ENCODE assay signal across 27 cellular contexts in the genomic region with DNA sequence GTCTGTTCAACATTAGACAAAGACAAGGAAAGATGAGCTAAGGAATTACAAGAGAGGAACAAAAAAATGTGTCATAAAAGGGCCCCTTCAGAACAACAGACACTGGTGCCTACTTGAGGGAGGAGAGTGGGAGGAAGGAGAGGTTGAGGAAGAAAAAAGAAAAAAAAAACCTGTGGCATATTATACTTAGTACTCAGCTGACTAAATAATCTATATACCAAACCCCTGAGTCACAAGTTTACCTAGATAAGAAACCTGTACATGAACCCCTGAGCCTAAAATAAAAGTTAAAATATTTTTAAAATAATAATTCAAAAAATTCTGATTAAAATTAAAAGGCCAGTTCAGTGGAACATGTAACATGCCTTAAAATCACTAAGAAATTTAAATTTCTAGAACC.
DNase-seq lines count a peak whose midpoint lies in the region; ATAC-seq and TF ChIP-seq lines count a peak whose summit lies in the region.
"Had no signal": no experiment of that assay in that cellular context is flagged by ENCODE, and none has a peak within 500 bp of the region (broad histone marks: within the 10 kb centered on the region; RNA-seq: fewer than 3 reads in every experiment).

No MANE protein-coding gene starts in this region.

- peak; percentile 63; the same call in 1 of the 3 replicates for ATAC-seq in RWPE2 (ENCODE audit: low read depth)
- no peak for ATAC-seq in left lung
- no peak for ATAC-seq in GM21423 (IDR thresholded peaks at IDR 0.05; ENCODE audit: unreplicated experiment)
- ATAC-seq: left lobe of liver, WTC11 had no signal

- no peaks in the 10 kb centered on the region for H3K79me2 ChIP-seq in smooth muscle cell (ENCODE audit: low read depth)

- H3K9me3 Mint-ChIP-seq in activated naive CD4-positive, alpha-beta T cell treated with anti-CD3 and anti-CD28 coated beads, Interleukin-2, amount 50 U/mL, for 24 hours: no peaks in the 10 kb centered on the region
- no peaks in the 10 kb centered on the region for H3K9me3 Mint-ChIP-seq in endodermal cell
- H3K9me3 Mint-ChIP-seq: activated CD4-positive, alpha-beta T cell treated with anti-CD3 and anti-CD28 coated beads, Interleukin-2, amount 10 ng/mL, durations not matched to agents 24 days and 14 days; neural progenitor cell; WTC11 had no signal

- DNase-seq in activated naive CD4-positive, alpha-beta T cell treated with Interleukin-2 at 50 U/mL for 16 hours: no peak
- no peak for DNase-seq in RWPE2 (ENCODE audit: low spot score)
- DNase-seq in endodermal cell: no peak
- no peak for DNase-seq in smooth muscle cell (lab: John Stamatoyannopoulos, UW; ENCODE audit: unreplicated experiment)
- DNase-seq in NCI-H2029 (lab: John Stamatoyannopoulos, UW): no peak
- DNase-seq in left lung: no peak
- DNase-seq: activated CD4-positive, alpha-beta T cell treated with anti-CD3 and anti-CD28 coated beads, Interleukin-2, amount 10 ng/mL, durations not matched to agents 24 days and 14 days; activated CD8-positive, alpha-beta memory T cell treated with anti-CD3 and anti-CD28 coated beads for 24 hours; activated gamma-delta T cell treated with Interleukin-2 at 50 U/mL for 16 hours; activated T-cell treated with anti-CD3 and anti-CD28 coated beads, Interleukin-2, amount 50 U/mL, for 1 hour; adrenal gland; DMS79 treated with DMSO at 0.1 percent for 48 hours; mesendoderm; NCI-H1417 treated with DMSO at 0.1 percent for 48 hours; NCI-H345; NCI-H69; Peyer's patch; SJCRH30; stimulated activated naive CD4-positive, alpha-beta T cell treated with Interleukin-2 at 50 U/mL for 16 hours had no signal

- peaks cover 37% of the 10 kb centered on the region for H3K4me1 Mint-ChIP-seq in activated naive CD4-positive, alpha-beta T cell treated with anti-CD3 and anti-CD28 coated beads, Interleukin-2, amount 50 U/mL, for 24 hours
- peaks cover 6% of the 10 kb centered on the region for H3K4me1 Mint-ChIP-seq in endodermal cell

- H3K36me3 ChIP-seq in RWPE2 (ENCODE audit: low read depth) (peaks cover 88% of the 10 kb centered on the region), endodermal cell (ENCODE audit: control insufficient read depth, insufficient read depth, low read length) (peaks cover 88% of the 10 kb centered on the region), smooth muscle cell (ENCODE audit: low read depth) (peaks cover 14% of the 10 kb centered on the region), left lung (peaks cover 0 to 50% of the 10 kb centered on the region in 2 donors)
- H3K36me3 ChIP-seq: adrenal gland, breast epithelium had no signal

- H3K9ac ChIP-seq in endodermal cell (ENCODE audit: extremely low read depth, low read length, poor library complexity, severe bottlenecking): no peak overlapping the region
- H3K9ac ChIP-seq in smooth muscle cell (ENCODE audit: low read depth): no peak overlapping the region
- H3K9ac ChIP-seq: neural progenitor cell had no signal

- H3K27ac Mint-ChIP-seq in activated naive CD4-positive, alpha-beta T cell treated with anti-CD3 and anti-CD28 coated beads, Interleukin-2, amount 50 U/mL, for 24 hours: peak overlapping the region; percentile 61
- H3K27ac Mint-ChIP-seq in endodermal cell: peak overlapping the region; percentile 27
- H3K27ac Mint-ChIP-seq: activated CD4-positive, alpha-beta T cell treated with anti-CD3 and anti-CD28 coated beads, Interleukin-2, amount 10 ng/mL, durations not matched to agents 24 days and 14 days; neural progenitor cell had no signal

- peaks cover 23% of the 10 kb centered on the region for H3K36me3 Mint-ChIP-seq in activated naive CD4-positive, alpha-beta T cell treated with anti-CD3 and anti-CD28 coated beads, Interleukin-2, amount 50 U/mL, for 24 hours
- H3K36me3 Mint-ChIP-seq in endodermal cell (ENCODE audit: low read depth): peaks cover 38% of the 10 kb centered on the region

- intact Hi-C loops in left lung (cut with DNase I): no loop called here

- H3K9me3 ChIP-seq in RWPE2 (ENCODE audit: severe bottlenecking) (no peaks in the 10 kb centered on the region), endodermal cell (ENCODE audit: control insufficient read depth, low read length) (no peaks in the 10 kb centered on the region), smooth muscle cell (replicated peaks; ENCODE audit: low read depth) (no peaks in the 10 kb centered on the region), left lung (no peaks in the 10 kb centered on the region)
- H3K9me3 ChIP-seq: adrenal gland, breast epithelium, Peyer's patch, SJCRH30 had no signal

- H3K27me3 ChIP-seq in RWPE2 (ENCODE audit: insufficient read depth, poor library complexity, severe bottlenecking) (no peaks in the 10 kb centered on the region), endodermal cell (ENCODE audit: control insufficient read depth, insufficient read depth, low read length, poor library complexity, severe bottlenecking) (no peaks in the 10 kb centered on the region), smooth muscle cell (ENCODE audit: low read depth) (no peaks in the 10 kb centered on the region), left lung (no peaks in the 10 kb centered on the region)
- H3K27me3 ChIP-seq: adrenal gland, breast epithelium, neural progenitor cell, Peyer's patch, SJCRH30 had no signal

- H3K27me3 Mint-ChIP-seq in activated naive CD4-positive, alpha-beta T cell treated with anti-CD3 and anti-CD28 coated beads, Interleukin-2, amount 50 U/mL, for 24 hours: no peaks in the 10 kb centered on the region
- H3K27me3 Mint-ChIP-seq in endodermal cell (ENCODE audit: insufficient read depth): no peaks in the 10 kb centered on the region
- H3K27me3 Mint-ChIP-seq: activated CD4-positive, alpha-beta T cell treated with anti-CD3 and anti-CD28 coated beads, Interleukin-2, amount 10 ng/mL, durations not matched to agents 24 days and 14 days had no signal

- H3K4me3 ChIP-seq in RWPE2 (ENCODE audit: severe bottlenecking) (no peak overlapping the region), endodermal cell (ENCODE audit: low read length) (no peak overlapping the region), smooth muscle cell (no peak overlapping the region), left lung (no peak overlapping the region)
- H3K4me3 ChIP-seq: adrenal gland, breast epithelium, neural progenitor cell, Peyer's patch, SJCRH30, skin epidermis had no signal

- no peak overlapping the region for H3K4me3 Mint-ChIP-seq in activated naive CD4-positive, alpha-beta T cell treated with anti-CD3 and anti-CD28 coated beads, Interleukin-2, amount 50 U/mL, for 24 hours
- H3K4me3 Mint-ChIP-seq in endodermal cell: no peak overlapping the region
- H3K4me3 Mint-ChIP-seq: activated CD4-positive, alpha-beta T cell treated with anti-CD3 and anti-CD28 coated beads, Interleukin-2, amount 10 ng/mL, durations not matched to agents 24 days and 14 days; CD14-positive monocyte; neural progenitor cell; WTC11 had no signal

- no peak overlapping the region for H2AFZ ChIP-seq in smooth muscle cell (ENCODE audit: low read depth)
- H2AFZ ChIP-seq: neural progenitor cell had no signal

- H3K27ac ChIP-seq in RWPE2 (ENCODE audit: poor library complexity, severe bottlenecking) (no peak overlapping the region), endodermal cell (ENCODE audit: low read depth, low read length) (no peak overlapping the region), smooth muscle cell (ENCODE audit: low read depth) (peak overlapping the region; percentile 21), left lung (no peak overlapping the region)
- H3K27ac ChIP-seq: adrenal gland, breast epithelium, neural progenitor cell, Peyer's patch, SJCRH30 had no signal

- no peaks in the 10 kb centered on the region for H4K20me1 ChIP-seq in smooth muscle cell (ENCODE audit: low read depth)

- peaks cover 2% of the 10 kb centered on the region for H3K4me1 ChIP-seq in RWPE2 (ENCODE audit: insufficient read depth, poor library complexity, severe bottlenecking)
- no peaks in the 10 kb centered on the region for H3K4me1 ChIP-seq in endodermal cell (ENCODE audit: control insufficient read depth, insufficient read depth, low read length)
- H3K4me1 ChIP-seq in smooth muscle cell (ENCODE audit: low read depth): no peaks in the 10 kb centered on the region
- peaks cover 5 to 13% of the 10 kb centered on the region in 2 donors for H3K4me1 ChIP-seq in left lung
- H3K4me1 ChIP-seq: breast epithelium, neural progenitor cell had no signal

- no peak overlapping the region for H3K4me2 ChIP-seq in smooth muscle cell
- H3K4me2 ChIP-seq: neural progenitor cell had no signal

- TF ChIP-seq CTCF in RWPE2 (IDR thresholded peaks at IDR 0.05; ENCODE audit: poor library complexity, severe bottlenecking) (no peak), endodermal cell (conservative IDR thresholded peaks at IDR 0.05) (no peak), smooth muscle cell (IDR thresholded peaks at IDR 0.05; ENCODE audit: borderline replicate concordance, insufficient read depth, poor library complexity, severe bottlenecking) (no peak), left lung (IDR thresholded peaks at IDR 0.05) (no peak)

- H3F3A ChIP-seq in smooth muscle cell (ENCODE audit: low read depth): peaks cover 5% of the 10 kb centered on the region
